Comparison of ENCODE assay signal across 1 cellular context in the genomic region with DNA sequence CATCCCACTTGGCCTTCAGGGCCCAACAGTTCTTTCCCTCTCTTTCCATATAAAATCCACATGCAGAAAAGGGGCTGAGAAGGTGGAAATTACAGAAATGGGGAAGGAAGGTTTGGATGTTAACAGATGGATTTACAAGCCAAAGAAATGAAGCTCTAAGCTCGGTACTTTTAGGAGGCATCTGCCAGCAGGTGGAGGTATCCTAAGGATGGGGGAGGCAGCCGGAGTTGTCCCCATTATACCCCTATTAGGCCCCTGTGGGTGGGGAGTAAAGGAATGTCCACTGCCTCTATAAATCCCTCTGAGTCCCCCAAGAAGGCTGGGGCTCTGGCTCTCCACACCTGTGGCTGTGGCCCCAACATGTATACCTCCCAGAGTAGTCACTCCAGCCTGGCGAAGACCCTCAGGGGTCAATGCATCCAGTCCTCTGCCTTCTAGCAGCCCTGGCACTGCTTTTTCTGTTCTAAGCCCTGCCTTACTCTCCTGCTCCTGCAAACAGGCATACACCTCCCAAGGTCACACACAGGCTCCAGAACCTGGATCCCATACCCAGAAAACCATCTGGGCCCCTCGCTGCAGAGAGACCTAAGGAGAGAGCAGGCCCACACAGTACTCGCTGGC.
TF ChIP-seq lines count a peak whose summit lies in the region.

No MANE protein-coding gene starts in this region.

TF ChIP-seq in GM12878, 131 proteins besides CTCF, POLR2A, EP300 and RAD21:
- TF ChIP-seq CBFB (IDR thresholded peaks at IDR 0.05; ENCODE audit: low read depth) (no peak), TCF7 (IDR thresholded peaks at IDR 0.05; ENCODE audit: borderline replicate concordance) (no peak), ZSCAN29 (IDR thresholded peaks at IDR 0.05) (no peak), NFYA (IDR thresholded peaks at IDR 0.05; ENCODE audit: borderline replicate concordance, low read depth, low read length) (no peak)
- TF ChIP-seq, protein P1, sequence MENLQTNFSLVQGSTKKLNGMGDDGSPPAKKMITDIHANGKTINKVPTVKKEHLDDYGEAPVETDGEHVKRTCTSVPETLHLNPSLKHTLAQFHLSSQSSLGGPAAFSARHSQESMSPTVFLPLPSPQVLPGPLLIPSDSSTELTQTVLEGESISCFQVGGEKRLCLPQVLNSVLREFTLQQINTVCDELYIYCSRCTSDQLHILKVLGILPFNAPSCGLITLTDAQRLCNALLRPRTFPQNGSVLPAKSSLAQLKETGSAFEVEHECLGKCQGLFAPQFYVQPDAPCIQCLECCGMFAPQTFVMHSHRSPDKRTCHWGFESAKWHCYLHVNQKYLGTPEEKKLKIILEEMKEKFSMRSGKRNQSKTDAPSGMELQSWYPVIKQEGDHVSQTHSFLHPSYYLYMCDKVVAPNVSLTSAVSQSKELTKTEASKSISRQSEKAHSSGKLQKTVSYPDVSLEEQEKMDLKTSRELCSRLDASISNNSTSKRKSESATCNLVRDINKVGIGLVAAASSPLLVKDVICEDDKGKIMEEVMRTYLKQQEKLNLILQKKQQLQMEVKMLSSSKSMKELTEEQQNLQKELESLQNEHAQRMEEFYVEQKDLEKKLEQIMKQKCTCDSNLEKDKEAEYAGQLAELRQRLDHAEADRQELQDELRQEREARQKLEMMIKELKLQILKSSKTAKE (IDR thresholded peaks at IDR 0.05; ENCODE audit: low read depth, poor library complexity, severe bottlenecking), result no peak
- TF ChIP-seq, protein P2, sequence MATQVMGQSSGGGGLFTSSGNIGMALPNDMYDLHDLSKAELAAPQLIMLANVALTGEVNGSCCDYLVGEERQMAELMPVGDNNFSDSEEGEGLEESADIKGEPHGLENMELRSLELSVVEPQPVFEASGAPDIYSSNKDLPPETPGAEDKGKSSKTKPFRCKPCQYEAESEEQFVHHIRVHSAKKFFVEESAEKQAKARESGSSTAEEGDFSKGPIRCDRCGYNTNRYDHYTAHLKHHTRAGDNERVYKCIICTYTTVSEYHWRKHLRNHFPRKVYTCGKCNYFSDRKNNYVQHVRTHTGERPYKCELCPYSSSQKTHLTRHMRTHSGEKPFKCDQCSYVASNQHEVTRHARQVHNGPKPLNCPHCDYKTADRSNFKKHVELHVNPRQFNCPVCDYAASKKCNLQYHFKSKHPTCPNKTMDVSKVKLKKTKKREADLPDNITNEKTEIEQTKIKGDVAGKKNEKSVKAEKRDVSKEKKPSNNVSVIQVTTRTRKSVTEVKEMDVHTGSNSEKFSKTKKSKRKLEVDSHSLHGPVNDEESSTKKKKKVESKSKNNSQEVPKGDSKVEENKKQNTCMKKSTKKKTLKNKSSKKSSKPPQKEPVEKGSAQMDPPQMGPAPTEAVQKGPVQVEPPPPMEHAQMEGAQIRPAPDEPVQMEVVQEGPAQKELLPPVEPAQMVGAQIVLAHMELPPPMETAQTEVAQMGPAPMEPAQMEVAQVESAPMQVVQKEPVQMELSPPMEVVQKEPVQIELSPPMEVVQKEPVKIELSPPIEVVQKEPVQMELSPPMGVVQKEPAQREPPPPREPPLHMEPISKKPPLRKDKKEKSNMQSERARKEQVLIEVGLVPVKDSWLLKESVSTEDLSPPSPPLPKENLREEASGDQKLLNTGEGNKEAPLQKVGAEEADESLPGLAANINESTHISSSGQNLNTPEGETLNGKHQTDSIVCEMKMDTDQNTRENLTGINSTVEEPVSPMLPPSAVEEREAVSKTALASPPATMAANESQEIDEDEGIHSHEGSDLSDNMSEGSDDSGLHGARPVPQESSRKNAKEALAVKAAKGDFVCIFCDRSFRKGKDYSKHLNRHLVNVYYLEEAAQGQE (IDR thresholded peaks at IDR 0.05; ENCODE audit: low read depth, low read length), result no peak
